In genomic region chr11:104830080-104830479, GRCh38 we compare ENCODE assay signal across 15 cellular contexts.
A peak's percentile ranks its signal among the peaks of the same experiment; 100 is the strongest.
DNase-seq lines count a peak whose midpoint lies in the region; ATAC-seq and TF ChIP-seq lines count a peak whose summit lies in the region.
"Had no signal": no experiment of that assay in that cellular context is flagged by ENCODE, and none has a peak within 500 bp of the region (broad histone marks: within the 10 kb centered on the region; RNA-seq: fewer than 3 reads in every experiment).

No MANE protein-coding gene starts in this region.

- no peaks in the 10 kb centered on the region for H3K79me2 ChIP-seq in ACC112 (ENCODE audit: control insufficient read depth, insufficient read depth, low read length, unreplicated experiment)

- H3K27me3 ChIP-seq in ACC112 (ENCODE audit: insufficient read depth, low read length) (no peaks in the 10 kb centered on the region), upper lobe of right lung (no peaks in the 10 kb centered on the region)
- H3K27me3 ChIP-seq: BLaER1 treated with 17β-estradiol and CSF1 and Interleukin-3, amounts not matched to agents 10 nM and 100 nM had no signal

- H3K27ac ChIP-seq in ACC112 (ENCODE audit: low read depth, low read length) (peak overlapping the region; percentile 74), upper lobe of right lung (no peak overlapping the region)
- H3K27ac ChIP-seq: BLaER1 treated with 17β-estradiol and CSF1 and Interleukin-3, amounts not matched to agents 10 nM and 100 nM; WERI-Rb-1 had no signal

- no peaks in the 10 kb centered on the region for H3K9me3 ChIP-seq in upper lobe of right lung

- no peak overlapping the region for H3K4me3 ChIP-seq in ACC112 (ENCODE audit: low read depth, low read length)
- no peak overlapping the region for H3K4me3 ChIP-seq in astrocyte of the cerebellum (ENCODE audit: low read depth, low read length)
- H3K4me3 ChIP-seq in upper lobe of right lung = no peak overlapping the region
- H3K4me3 ChIP-seq: BLaER1 treated with 17β-estradiol and CSF1 and Interleukin-3, amounts not matched to agents 10 nM and 100 nM had no signal

- DNase-seq in HCEC 1CT (peak; percentile 76), astrocyte of the cerebellum (ENCODE audit: low read depth) (peak; percentile 60), glomerular visceral epithelial cell (ENCODE audit: extremely low spot score) (peak; percentile 0), upper lobe of right lung (no peak), SIG-M5 (lab: John Stamatoyannopoulos, UW) (no peak), inferior parietal cortex (ENCODE audit: extremely low spot score) (no peak), NCI-H1105 (lab: John Stamatoyannopoulos, UW) (no peak)
- DNase-seq: activated T-cell treated with anti-CD3 and anti-CD28 coated beads for 4 hours, erythroblast, immature natural killer cell, NCI-H1048, NCI-H526, WERI-Rb-1 had no signal

- in situ Hi-C loops in astrocyte of the cerebellum (cut with HindIII; ENCODE audit: low sequenced_read_pairs) = no loop called here

- H3K4me1 ChIP-seq in ACC112 (ENCODE audit: control insufficient read depth, insufficient read depth, low read length, unreplicated experiment) = peaks cover 16% of the 10 kb centered on the region
- no peaks in the 10 kb centered on the region for H3K4me1 ChIP-seq in upper lobe of right lung

- intact Hi-C loops in upper lobe of right lung (cut with DNase I) = no loop called here

- TF ChIP-seq CTCF in astrocyte of the cerebellum (IDR thresholded peaks at IDR 0.05; ENCODE audit: low read depth, low read length, missing control alignments) (no peak), upper lobe of right lung (IDR thresholded peaks at IDR 0.05) (no peak)

- no peak for ATAC-seq in upper lobe of right lung

- H2AFZ ChIP-seq in ACC112 (ENCODE audit: low read length, unreplicated experiment) = peak overlapping the region; percentile 20

- H3K36me3 ChIP-seq in ACC112 (ENCODE audit: insufficient read depth, low read length) (no peaks in the 10 kb centered on the region), upper lobe of right lung (no peaks in the 10 kb centered on the region)
- H3K36me3 ChIP-seq: BLaER1 treated with 17β-estradiol and CSF1 and Interleukin-3, amounts not matched to agents 10 nM and 100 nM; WERI-Rb-1 had no signal

Comparison
In these comparisons a context has a peak if more than half of its experiments do, and no peak if none do; other contexts are left out.
1. DNase-seq: peak in HCEC 1CT (single experiment), astrocyte of the cerebellum (single experiment) and glomerular visceral epithelial cell (single experiment); none in upper lobe of right lung (single experiment), SIG-M5 (single experiment), inferior parietal cortex (single experiment) and NCI-H1105 (single experiment).